1 cellular context compared by ENCODE assay signal in genomic region chr2:43228341-43228751, GRCh38.
TF ChIP-seq lines count a peak whose summit lies in the region.

No MANE protein-coding gene starts in this region.

TF ChIP-seq in GM23338, 12 proteins besides CTCF, POLR2A, EP300 and RAD21 (continued from another document):
- no peak for TF ChIP-seq ZNF331 (CRISPR knock-in tag; IDR thresholded peaks at IDR 0.05; ENCODE audit: low read depth)
- no peak for TF ChIP-seq STAT1 (IDR thresholded peaks at IDR 0.05; ENCODE audit: unreplicated experiment)
- no peak for TF ChIP-seq REST (IDR thresholded peaks at IDR 0.05; ENCODE audit: unreplicated experiment)
